ENCODE assay signal across 8 cellular contexts in the genomic region with DNA sequence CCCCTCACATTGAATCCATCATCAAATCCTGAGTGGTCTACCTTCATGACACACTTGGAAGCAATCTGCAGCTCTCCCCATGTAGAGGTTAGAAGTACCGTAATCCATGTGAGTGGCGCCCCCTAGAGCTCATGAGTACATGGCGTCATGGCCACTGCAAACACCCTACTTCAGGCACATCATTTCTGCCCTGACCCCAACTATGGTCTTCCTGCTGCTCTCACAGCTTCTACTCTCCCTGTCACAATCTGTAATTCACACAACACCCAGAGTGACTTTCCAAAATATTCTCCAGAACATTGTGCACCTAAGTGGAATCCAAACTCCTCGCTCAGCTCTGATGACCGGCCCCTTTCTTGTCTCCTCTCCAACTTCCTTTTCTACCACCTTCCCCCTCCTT.
DNase-seq lines count a peak whose midpoint lies in the region; ATAC-seq and TF ChIP-seq lines count a peak whose summit lies in the region.

No MANE protein-coding gene starts in this region.

- H3K4me1 Mint-ChIP-seq in CD8-positive, alpha-beta T cell (ENCODE audit: low read depth): peaks cover 78% of the 10 kb centered on the region
- H3K4me1 Mint-ChIP-seq in activated naive CD4-positive, alpha-beta T cell treated with anti-CD3 and anti-CD28 coated beads, Interleukin-2, amount 10 ng/mL, durations not matched to agents 7 days and 5 days: peaks cover 37% of the 10 kb centered on the region

- no peaks in the 10 kb centered on the region for H3K9me3 Mint-ChIP-seq in CD8-positive, alpha-beta T cell
- no peaks in the 10 kb centered on the region for H3K9me3 Mint-ChIP-seq in activated naive CD4-positive, alpha-beta T cell treated with anti-CD3 and anti-CD28 coated beads, Interleukin-2, amount 10 ng/mL, durations not matched to agents 7 days and 5 days

- intact Hi-C loops in CD8-positive, alpha-beta T cell (cut with DNase I, micrococcal nuclease): loop anchor here (1.0 to 5.0 kb wide), 5 partner anchors 14 to 209 kb away; no protein-coding TSS in a partner anchor
- intact Hi-C loops in heart right ventricle (cut with DNase I) (loop anchor here in 5 of 10 donors (5.0 to 10.0 kb wide), 5 partner anchors 51 to 156 kb away; no protein-coding TSS in a partner anchor), sciatic nerve (cut with DNase I) (no loop called here)

- DNase-seq in CD8-positive, alpha-beta T cell: peak; percentile 30 to 77 (median 75)
- DNase-seq in HK-2 (ENCODE audit: unreplicated experiment) (peak; percentile 46), SK-N-DZ (ENCODE audit: low spot score) (peak; percentile 67), heart right ventricle (peak; percentile 40 to 46), sciatic nerve (ENCODE audit: low spot score) (peak; percentile 76), NCI-H2171 (lab: John Stamatoyannopoulos, UW) (no peak)
- DNase-seq in activated naive CD4-positive, alpha-beta T cell treated with anti-CD3 and anti-CD28 coated beads, Interleukin-2, amount 10 ng/mL, durations not matched to agents 7 days and 5 days: peak; percentile 77

- WGBS in heart right ventricle, 2 donors: 41 to 51% methylated on average over 5 of the region's 5 CpGs

- H3K9me3 ChIP-seq in CD8-positive, alpha-beta T cell (ENCODE audit: low read length): no peaks in the 10 kb centered on the region
- no peaks in the 10 kb centered on the region for H3K9me3 ChIP-seq in heart right ventricle

- no peak overlapping the region for H3K4me3 Mint-ChIP-seq in CD8-positive, alpha-beta T cell
- no peak overlapping the region for H3K4me3 Mint-ChIP-seq in activated naive CD4-positive, alpha-beta T cell treated with anti-CD3 and anti-CD28 coated beads, Interleukin-2, amount 10 ng/mL, durations not matched to agents 7 days and 5 days

- peak overlapping the region; percentile 85 for H3K27ac Mint-ChIP-seq in CD8-positive, alpha-beta T cell
- H3K27ac Mint-ChIP-seq in activated naive CD4-positive, alpha-beta T cell treated with anti-CD3 and anti-CD28 coated beads, Interleukin-2, amount 10 ng/mL, durations not matched to agents 7 days and 5 days: no peak overlapping the region

- peak; percentile 65 for TF ChIP-seq CTCF in CD8-positive, alpha-beta T cell (IDR thresholded peaks at IDR 0.05)
- TF ChIP-seq CTCF in heart right ventricle (IDR thresholded peaks at IDR 0.05): peak; percentile 21 to 71 (median 54)

- peaks cover 48% of the 10 kb centered on the region for H3K36me3 Mint-ChIP-seq in CD8-positive, alpha-beta T cell
- peaks cover 27% of the 10 kb centered on the region for H3K36me3 Mint-ChIP-seq in activated naive CD4-positive, alpha-beta T cell treated with anti-CD3 and anti-CD28 coated beads, Interleukin-2, amount 10 ng/mL, durations not matched to agents 7 days and 5 days

- H3K27me3 Mint-ChIP-seq in CD8-positive, alpha-beta T cell (ENCODE audit: low read depth): no peaks in the 10 kb centered on the region
- H3K27me3 Mint-ChIP-seq in activated naive CD4-positive, alpha-beta T cell treated with anti-CD3 and anti-CD28 coated beads, Interleukin-2, amount 10 ng/mL, durations not matched to agents 7 days and 5 days: no peaks in the 10 kb centered on the region

- peaks cover 66% of the 10 kb centered on the region for H3K4me1 ChIP-seq in CD8-positive, alpha-beta T cell (ENCODE audit: insufficient read depth, low read length)
- H3K4me1 ChIP-seq in heart right ventricle: peaks cover 0 to 22% (median 8%) of the 10 kb centered on the region in 9 donors

- CTCF ChIA-PET in CD8-positive, alpha-beta T cell (lab: Charles Lee): interaction anchor here (0.6 to 4.7 kb wide), 32 partner anchors 8 to 237 kb away, joined by 3 to 42 read pairs (median 4); partner anchors contain the start of gene ANKRD44
- CTCF ChIA-PET in activated naive CD4-positive, alpha-beta T cell treated with anti-CD3 and anti-CD28 coated beads, Interleukin-2, amount 10 ng/mL, durations not matched to agents 7 days and 5 days (lab: Charles Lee): interaction anchor here (0.5 to 6.9 kb wide), 23 partner anchors 9 to 411 kb away, joined by 3 to 68 read pairs (median 5); no protein-coding TSS in a partner anchor

- H3K27ac ChIP-seq in CD8-positive, alpha-beta T cell (ENCODE audit: low read depth, low read length): no peak overlapping the region
- H3K27ac ChIP-seq in heart right ventricle: no peak overlapping the region

- peak; percentile 91 for ATAC-seq in CD8-positive, alpha-beta T cell
- ATAC-seq in GM19328 (IDR thresholded peaks at IDR 0.05; ENCODE audit: unreplicated experiment) (peak; percentile 74), heart right ventricle (peak in 6 of 8 donors; percentile 43 to 75 (median 64)), sciatic nerve (no peak)

- H3K27me3 ChIP-seq in CD8-positive, alpha-beta T cell (ENCODE audit: insufficient read depth, low read length): no peaks in the 10 kb centered on the region
- H3K27me3 ChIP-seq in heart right ventricle: no peaks in the 10 kb centered on the region

- no peak overlapping the region for H3K4me3 ChIP-seq in CD8-positive, alpha-beta T cell (ENCODE audit: low read depth, low read length)
- no peak overlapping the region for H3K4me3 ChIP-seq in heart right ventricle

- peaks cover 4% of the 10 kb centered on the region for H3K36me3 ChIP-seq in CD8-positive, alpha-beta T cell (ENCODE audit: insufficient read depth, low read length)
- no peaks in the 10 kb centered on the region for H3K36me3 ChIP-seq in heart right ventricle

- POLR2A ChIA-PET in CD8-positive, alpha-beta T cell (lab: Charles Lee): interaction anchor here (0.5 to 1.2 kb wide), 4 partner anchors 18 to 1766 kb away, joined by 3 read pairs; partner anchors contain the start of gene ANKRD44
